37 cellular contexts compared by ENCODE assay signal in the genomic region with DNA sequence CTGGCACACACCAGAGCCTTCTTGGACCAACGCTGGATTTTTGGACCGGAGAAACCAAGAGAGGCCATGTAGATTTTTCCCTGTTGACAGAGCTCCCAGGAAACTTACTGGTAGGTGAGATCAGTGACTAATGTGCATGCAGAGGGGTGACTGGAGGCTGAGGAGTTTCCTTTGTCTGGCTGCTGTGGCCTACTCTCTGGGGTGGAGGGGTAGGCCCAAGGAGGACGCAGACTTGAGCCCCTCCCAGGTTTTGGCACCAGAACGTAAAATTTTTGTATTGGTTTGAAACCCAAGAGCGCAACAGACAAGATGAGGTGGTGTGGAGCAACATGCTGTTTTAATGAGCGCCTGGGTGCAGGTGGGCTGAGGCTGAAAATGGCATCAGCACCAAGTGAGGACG. TPM values are rescaled to one million over a fixed set of nuclear protein-coding genes. Genes with fewer than 3 reads are reported as not detected.
"Had no signal": no experiment of that assay in that cellular context is flagged by ENCODE, and none has a peak within 500 bp of the region (broad histone marks: within the 10 kb centered on the region; RNA-seq: fewer than 3 reads in every experiment).

No MANE protein-coding gene starts in this region.

- DNase-seq: activated CD4-positive, alpha-beta memory T cell treated with anti-CD3 and anti-CD28 coated beads for 36 hours; activated CD4-positive, alpha-beta T cell treated with anti-CD3 and anti-CD28 coated beads for 36 hours; activated CD4-positive, alpha-beta T cell treated with anti-CD3 and anti-CD28 coated beads, Interleukin-2, amount 10 ng/mL, durations not matched to agents 24 days and 14 days; activated CD4-positive, CD25-positive, alpha-beta regulatory T cell; activated CD4-positive, CD25-positive, alpha-beta regulatory T cell treated with anti-CD3 and anti-CD28 coated beads, Interleukin-2, amount 50 U/mL, for 72 hours; activated CD8-positive, alpha-beta memory T cell treated with anti-CD3 and anti-CD28 coated beads, Interleukin-2, amount 50 U/mL, for 48 hours; activated CD8-positive, alpha-beta T cell treated with anti-CD3 and anti-CD28 coated beads, Interleukin-2, amount 10 ng/mL, durations not matched to agents 7 days and 5 days; activated effector memory CD4-positive, alpha-beta T cell treated with Interleukin-2 at 50 U/mL for 16 hours; activated gamma-delta T cell treated with Interleukin-2 at 50 U/mL for 16 hours; activated naive CD4-positive, alpha-beta T cell treated with anti-CD3 and anti-CD28 coated beads, Interleukin-2, amount 50 U/mL, for 16 hours; activated naive CD4-positive, alpha-beta T cell treated with Interleukin-2 at 50 U/mL for 16 hours; activated T-cell treated with anti-CD3 and anti-CD28 coated beads for 4 hours; activated T-cell treated with anti-CD3 and anti-CD28 coated beads, Interleukin-2, amount 50 U/mL, for 24 hours; amniotic stem cell; anterior cingulate cortex; brain microvascular endothelial cell; dorsolateral prefrontal cortex; effector memory CD4-positive, alpha-beta T cell; endodermal cell; foreskin keratinocyte; gastrocnemius medialis; glutamatergic neuron; heart left ventricle; T-helper 1 cell; T-helper 17 cell; T1000; WERI-Rb-1 had no signal

- H3K9me3 ChIP-seq: gastrocnemius medialis, heart left ventricle had no signal

- ATAC-seq: activated CD4-positive, alpha-beta T cell treated with anti-CD3 and anti-CD28 coated beads for 36 hours; activated CD8-positive, alpha-beta T cell treated with anti-CD3 and anti-CD28 coated beads, Interleukin-2, amount 10 ng/mL, durations not matched to agents 7 days and 5 days; activated T-helper 17 cell treated with anti-CD3 and anti-CD28 coated beads, Interleukin-2, amount 50 U/mL, for 72 hours; esophagus mucosa; foreskin keratinocyte; gastrocnemius medialis; heart left ventricle; T-helper 17 cell had no signal

- H3K4me3 ChIP-seq: coronary artery, dorsolateral prefrontal cortex, gastrocnemius medialis, heart left ventricle had no signal

- H3K36me3 ChIP-seq: brain microvascular endothelial cell, gastrocnemius medialis, heart left ventricle, WERI-Rb-1 had no signal

- H3K27ac Mint-ChIP-seq: activated CD4-positive, alpha-beta memory T cell treated with anti-CD3 and anti-CD28 coated beads for 36 hours; activated CD4-positive, alpha-beta T cell treated with anti-CD3 and anti-CD28 coated beads for 36 hours; activated CD4-positive, alpha-beta T cell treated with anti-CD3 and anti-CD28 coated beads, Interleukin-2, amount 10 ng/mL, durations not matched to agents 24 days and 14 days; activated CD8-positive, alpha-beta T cell treated with anti-CD3 and anti-CD28 coated beads, Interleukin-2, amount 10 ng/mL, durations not matched to agents 7 days and 5 days; activated naive CD8-positive, alpha-beta T cell; activated T-cell treated with anti-CD3 and anti-CD28 coated beads, Interleukin-2, amount 50 U/mL, for 24 hours; activated T-helper 17 cell treated with anti-CD3 and anti-CD28 coated beads, Interleukin-2, amount 50 U/mL, for 72 hours; dendritic cell treated with granulocyte-macrophage colony-stimulating factor and Interleukin-4, amounts not matched to agents 40 ng/mL and 50 ng/mL, for 4 days; endodermal cell; T-helper 17 cell; T-helper 2 cell treated with Interferon-gamma antibody and Interleukin-4, amounts not matched to agents 5 μg/mL and 100 μg/mL, for 36 hours had no signal

- H3K4me1 ChIP-seq: foreskin keratinocyte, gastrocnemius medialis, heart left ventricle had no signal

- H3K9me3 Mint-ChIP-seq: activated CD4-positive, alpha-beta memory T cell treated with anti-CD3 and anti-CD28 coated beads for 36 hours; activated CD4-positive, alpha-beta T cell treated with anti-CD3 and anti-CD28 coated beads, Interleukin-2, amount 10 ng/mL, durations not matched to agents 24 days and 14 days; activated T-cell treated with anti-CD3 and anti-CD28 coated beads, Interleukin-2, amount 50 U/mL, for 24 hours; activated T-helper 17 cell treated with anti-CD3 and anti-CD28 coated beads, Interleukin-2, amount 50 U/mL, for 72 hours; central memory CD8-positive, alpha-beta T cell; dendritic cell treated with granulocyte-macrophage colony-stimulating factor and Interleukin-4, amounts not matched to agents 40 ng/mL and 50 ng/mL, for 4 days; endodermal cell; T-helper 2 cell treated with Interferon-gamma antibody and Interleukin-4, amounts not matched to agents 5 μg/mL and 100 μg/mL, for 36 hours had no signal

- H3K4me1 Mint-ChIP-seq: activated CD4-positive, alpha-beta T cell treated with anti-CD3 and anti-CD28 coated beads for 36 hours; activated CD4-positive, alpha-beta T cell treated with anti-CD3 and anti-CD28 coated beads, Interleukin-2, amount 10 ng/mL, durations not matched to agents 24 days and 14 days; activated T-helper 17 cell treated with anti-CD3 and anti-CD28 coated beads, Interleukin-2, amount 50 U/mL, for 72 hours; central memory CD8-positive, alpha-beta T cell; T-helper 17 cell had no signal

- H3K4me3 Mint-ChIP-seq: activated CD4-positive, alpha-beta memory T cell treated with anti-CD3 and anti-CD28 coated beads for 36 hours; activated CD4-positive, alpha-beta T cell treated with anti-CD3 and anti-CD28 coated beads for 36 hours; activated CD4-positive, alpha-beta T cell treated with anti-CD3 and anti-CD28 coated beads, Interleukin-2, amount 10 ng/mL, durations not matched to agents 24 days and 14 days; activated CD8-positive, alpha-beta T cell treated with anti-CD3 and anti-CD28 coated beads, Interleukin-2, amount 10 ng/mL, durations not matched to agents 7 days and 5 days; activated naive CD8-positive, alpha-beta T cell; activated T-cell treated with anti-CD3 and anti-CD28 coated beads, Interleukin-2, amount 50 U/mL, for 24 hours; activated T-helper 17 cell treated with anti-CD3 and anti-CD28 coated beads, Interleukin-2, amount 50 U/mL, for 72 hours; central memory CD8-positive, alpha-beta T cell; dendritic cell treated with granulocyte-macrophage colony-stimulating factor and Interleukin-4, amounts not matched to agents 40 ng/mL and 50 ng/mL, for 4 days; endodermal cell; T-helper 17 cell; T-helper 2 cell treated with Interferon-gamma antibody and Interleukin-4, amounts not matched to agents 5 μg/mL and 100 μg/mL, for 36 hours had no signal

- H3K27me3 Mint-ChIP-seq: activated CD4-positive, alpha-beta memory T cell treated with anti-CD3 and anti-CD28 coated beads for 36 hours; activated CD4-positive, alpha-beta T cell treated with anti-CD3 and anti-CD28 coated beads for 36 hours; activated T-cell treated with anti-CD3 and anti-CD28 coated beads, Interleukin-2, amount 50 U/mL, for 24 hours; dendritic cell treated with granulocyte-macrophage colony-stimulating factor and Interleukin-4, amounts not matched to agents 40 ng/mL and 50 ng/mL, for 4 days; T-helper 17 cell had no signal

- FAIRE-seq: astrocyte, bronchial epithelial cell had no signal

- H3K27me3 ChIP-seq: brain microvascular endothelial cell, dorsolateral prefrontal cortex, foreskin keratinocyte, gastrocnemius medialis, heart left ventricle had no signal

- H3K27ac ChIP-seq: brain microvascular endothelial cell, coronary artery, dorsolateral prefrontal cortex, foreskin keratinocyte, gastrocnemius medialis, heart left ventricle, WERI-Rb-1 had no signal

- H3K36me3 Mint-ChIP-seq: activated CD4-positive, alpha-beta memory T cell treated with anti-CD3 and anti-CD28 coated beads for 36 hours; activated naive CD8-positive, alpha-beta T cell had no signal

RNA-seq across cellular contexts. Expression of a gene that starts 59.2 kb away (rescaled TPM):
- total RNA-seq: activated CD4-positive, alpha-beta memory T cell treated with anti-CD3 and anti-CD28 coated beads for 36 hours; activated CD4-positive, alpha-beta T cell treated with anti-CD3 and anti-CD28 coated beads for 36 hours; activated CD4-positive, alpha-beta T cell treated with anti-CD3 and anti-CD28 coated beads, Interleukin-2, amount 10 ng/mL, durations not matched to agents 24 days and 14 days; activated CD8-positive, alpha-beta memory T cell treated with anti-CD3 and anti-CD28 coated beads for 36 hours; activated CD8-positive, alpha-beta T cell treated with anti-CD3 and anti-CD28 coated beads, Interleukin-2, amount 10 ng/mL, durations not matched to agents 7 days and 5 days had no signal
